In the genomic region with DNA sequence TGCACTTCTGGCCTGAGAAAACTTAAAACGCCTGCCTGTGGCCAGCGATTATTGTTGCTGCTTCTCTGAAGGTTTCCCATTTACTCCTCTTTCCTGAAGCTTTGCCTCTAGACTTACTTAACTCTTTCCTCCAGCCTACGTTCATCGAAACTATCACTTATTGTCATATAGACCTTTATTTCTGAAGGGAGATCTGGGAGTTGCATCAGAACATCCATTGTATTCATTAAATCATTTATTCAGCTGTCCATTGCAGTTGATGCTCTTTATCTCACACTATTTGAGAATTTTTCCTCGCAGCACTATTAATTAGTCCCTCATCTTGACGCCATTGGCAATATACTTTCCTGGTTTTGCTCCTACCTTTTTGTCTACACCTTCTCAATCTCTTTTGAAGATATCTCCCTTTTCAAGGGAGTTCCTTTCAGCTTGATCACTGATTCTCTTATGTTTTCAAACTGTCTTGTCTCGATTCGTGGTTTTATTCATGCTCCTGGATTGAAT, we compare ENCODE assay signal across 8 cellular contexts. TPM values are rescaled to one million over a fixed set of nuclear protein-coding genes. Genes with fewer than 3 reads are reported as not detected.
A peak's percentile ranks its signal among the peaks of the same experiment; 100 is the strongest.
DNase-seq lines count a peak whose midpoint lies in the region; ATAC-seq and TF ChIP-seq lines count a peak whose summit lies in the region.

No MANE protein-coding gene starts in this region.

- peaks cover 32 to 37% of the 10 kb centered on the region in 2 donors for H3K4me1 Mint-ChIP-seq in effector memory CD8-positive, alpha-beta T cell (ENCODE audit: low read depth in 2 of 2)
- H3K4me1 Mint-ChIP-seq in neural crest cell: peaks cover 12% of the 10 kb centered on the region

- H3K27ac ChIP-seq in BLaER1 treated with 17β-estradiol and CSF1 and Interleukin-3, amounts not matched to agents 10 nM and 100 nM: peak overlapping the region; percentile 62 to 98 (median 90)

- peaks cover 22% of the 10 kb centered on the region for H3K36me3 Mint-ChIP-seq in effector memory CD8-positive, alpha-beta T cell (ENCODE audit: insufficient read depth)
- H3K36me3 Mint-ChIP-seq in neural crest cell (ENCODE audit: low read depth): peaks cover 22% of the 10 kb centered on the region

- H3K4me2 ChIP-seq in BLaER1 treated with 17β-estradiol and CSF1 and Interleukin-3, amounts not matched to agents 10 nM and 100 nM: peak overlapping the region; percentile 43 to 76 (median 60)

- no peak for DNase-seq in NB4 (ENCODE audit: low read depth)
- DNase-seq in effector memory CD8-positive, alpha-beta T cell: no peak
- DNase-seq in neural crest cell (ENCODE audit: low read depth, low spot score): no peak
- DNase-seq in midbrain (lab: John Stamatoyannopoulos, UW): no peak
- DNase-seq in stimulated activated naive CD4-positive, alpha-beta T cell (lab: John Stamatoyannopoulos, UW): no peak
- no peak for DNase-seq in T1000 (lab: John Stamatoyannopoulos, UW)

- peaks cover 16 to 37% of the 10 kb centered on the region in 2 donors for H3K9me3 Mint-ChIP-seq in effector memory CD8-positive, alpha-beta T cell
- H3K9me3 Mint-ChIP-seq in neural crest cell: peaks cover 20% of the 10 kb centered on the region

- H3K36me3 ChIP-seq in BLaER1 treated with 17β-estradiol and CSF1 and Interleukin-3, amounts not matched to agents 10 nM and 100 nM: peaks cover 13 to 30% (median 21%) of the 10 kb centered on the region in 11 experiments

- H3K27ac Mint-ChIP-seq in effector memory CD8-positive, alpha-beta T cell: peak overlapping the region; percentile 96 to 98
- H3K27ac Mint-ChIP-seq in neural crest cell (ENCODE audit: unreplicated experiment): peak overlapping the region; percentile 95

- H3K4me1 ChIP-seq in BLaER1 treated with 17β-estradiol and CSF1 and Interleukin-3, amounts not matched to agents 10 nM and 100 nM: peaks cover 0 to 15% (median 8%) of the 10 kb centered on the region in 10 experiments; a peak in 9 of 20 replicates

- peaks cover 14 to 18% of the 10 kb centered on the region in 2 donors for H3K27me3 Mint-ChIP-seq in effector memory CD8-positive, alpha-beta T cell
- peaks cover 24% of the 10 kb centered on the region for H3K27me3 Mint-ChIP-seq in neural crest cell (ENCODE audit: low read depth)

- no peaks in the 10 kb centered on the region for H4K20me1 ChIP-seq in BLaER1 treated with 17β-estradiol and CSF1 and Interleukin-3, amounts not matched to agents 10 nM and 100 nM

- H3K9me3 ChIP-seq in BLaER1 treated with 17β-estradiol and CSF1 and Interleukin-3, amounts not matched to agents 10 nM and 100 nM (replicated peaks in 1 of 11): peaks cover 62 to 87% (median 66%) of the 10 kb centered on the region in 11 experiments

- H3K9ac ChIP-seq in BLaER1 treated with 17β-estradiol and CSF1 and Interleukin-3, amounts not matched to agents 10 nM and 100 nM: peak overlapping the region in 10 of 11 experiments; percentile 13 to 66 (median 47); a peak in 14 of 22 replicates

- no peak for ATAC-seq in effector memory CD8-positive, alpha-beta T cell (replicated peaks)
- ATAC-seq in GM21528 (IDR thresholded peaks at IDR 0.05; ENCODE audit: low FRiP score, unreplicated experiment): no peak

- H3K4me3 ChIP-seq in BLaER1 treated with 17β-estradiol and CSF1 and Interleukin-3, amounts not matched to agents 10 nM and 100 nM: peak overlapping the region; percentile 65 to 81 (median 75)
- peak overlapping the region; percentile 88 for H3K4me3 ChIP-seq in NB4 (ENCODE audit: low read depth, low read length)

- TF ChIP-seq CTCF in NB4 (IDR thresholded peaks at IDR 0.05; ENCODE audit: low read depth, low read length): no peak
- no peak for TF ChIP-seq CTCF in neural crest cell (conservative IDR thresholded peaks at IDR 0.05)

- H3K27me3 ChIP-seq in BLaER1 treated with 17β-estradiol and CSF1 and Interleukin-3, amounts not matched to agents 10 nM and 100 nM: no peaks in the 10 kb centered on the region

- TF ChIP-seq POLR2A in NB4 (IDR thresholded peaks at IDR 0.05; ENCODE audit: extremely low read depth, insufficient read length): no peak

- peak overlapping the region; percentile 85 to 92 for H3K4me3 Mint-ChIP-seq in effector memory CD8-positive, alpha-beta T cell
- H3K4me3 Mint-ChIP-seq in neural crest cell: peak overlapping the region; percentile 90

RNA-seq across cellular contexts. Expression of gene LRIF1, which starts 0.7 kb away (rescaled TPM):
- total RNA-seq in neural crest cell: 9.7 and 10.9 TPM in 2 replicates
